Comparison of ENCODE assay signal across 2 cellular contexts in the genomic region with DNA sequence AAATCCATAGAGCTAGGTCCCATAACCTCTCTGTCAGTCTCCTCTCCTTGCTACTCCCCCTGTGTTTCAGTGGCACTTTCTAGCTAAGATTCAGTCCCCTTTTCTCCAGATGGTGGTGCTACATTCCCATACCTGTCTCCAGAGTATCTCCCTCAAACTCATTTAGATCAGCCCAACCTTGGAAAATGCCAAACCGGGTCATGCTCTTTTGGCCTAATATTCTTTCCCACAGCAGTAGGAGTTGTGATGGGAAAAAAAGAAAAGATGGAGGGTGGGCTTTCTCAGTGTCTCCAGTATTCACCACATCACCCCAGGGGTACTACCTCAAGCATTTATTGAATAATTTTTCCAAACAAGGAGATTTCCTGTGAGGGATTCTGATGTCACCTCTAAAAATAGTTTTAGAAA.
TF ChIP-seq lines count a peak whose summit lies in the region.

No MANE protein-coding gene starts in this region.

TF ChIP-seq in SK-N-SH treated with all-trans-retinoic acid at 6 μM for 48 hours, 23 proteins besides CTCF, POLR2A, EP300 and RAD21:
- TF ChIP-seq, protein P1, sequence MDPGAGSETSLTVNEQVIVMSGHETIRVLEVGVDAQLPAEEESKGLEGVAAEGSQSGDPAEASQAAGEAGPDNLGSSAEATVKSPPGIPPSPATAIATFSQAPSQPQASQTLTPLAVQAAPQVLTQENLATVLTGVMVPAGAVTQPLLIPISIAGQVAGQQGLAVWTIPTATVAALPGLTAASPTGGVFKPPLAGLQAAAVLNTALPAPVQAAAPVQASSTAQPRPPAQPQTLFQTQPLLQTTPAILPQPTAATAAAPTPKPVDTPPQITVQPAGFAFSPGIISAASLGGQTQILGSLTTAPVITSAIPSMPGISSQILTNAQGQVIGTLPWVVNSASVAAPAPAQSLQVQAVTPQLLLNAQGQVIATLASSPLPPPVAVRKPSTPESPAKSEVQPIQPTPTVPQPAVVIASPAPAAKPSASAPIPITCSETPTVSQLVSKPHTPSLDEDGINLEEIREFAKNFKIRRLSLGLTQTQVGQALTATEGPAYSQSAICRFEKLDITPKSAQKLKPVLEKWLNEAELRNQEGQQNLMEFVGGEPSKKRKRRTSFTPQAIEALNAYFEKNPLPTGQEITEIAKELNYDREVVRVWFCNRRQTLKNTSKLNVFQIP (CRISPR knock-in tag; IDR thresholded peaks at IDR 0.05; ENCODE audit: borderline replicate concordance, low read depth) = no peak
- TF ChIP-seq, protein P2, sequence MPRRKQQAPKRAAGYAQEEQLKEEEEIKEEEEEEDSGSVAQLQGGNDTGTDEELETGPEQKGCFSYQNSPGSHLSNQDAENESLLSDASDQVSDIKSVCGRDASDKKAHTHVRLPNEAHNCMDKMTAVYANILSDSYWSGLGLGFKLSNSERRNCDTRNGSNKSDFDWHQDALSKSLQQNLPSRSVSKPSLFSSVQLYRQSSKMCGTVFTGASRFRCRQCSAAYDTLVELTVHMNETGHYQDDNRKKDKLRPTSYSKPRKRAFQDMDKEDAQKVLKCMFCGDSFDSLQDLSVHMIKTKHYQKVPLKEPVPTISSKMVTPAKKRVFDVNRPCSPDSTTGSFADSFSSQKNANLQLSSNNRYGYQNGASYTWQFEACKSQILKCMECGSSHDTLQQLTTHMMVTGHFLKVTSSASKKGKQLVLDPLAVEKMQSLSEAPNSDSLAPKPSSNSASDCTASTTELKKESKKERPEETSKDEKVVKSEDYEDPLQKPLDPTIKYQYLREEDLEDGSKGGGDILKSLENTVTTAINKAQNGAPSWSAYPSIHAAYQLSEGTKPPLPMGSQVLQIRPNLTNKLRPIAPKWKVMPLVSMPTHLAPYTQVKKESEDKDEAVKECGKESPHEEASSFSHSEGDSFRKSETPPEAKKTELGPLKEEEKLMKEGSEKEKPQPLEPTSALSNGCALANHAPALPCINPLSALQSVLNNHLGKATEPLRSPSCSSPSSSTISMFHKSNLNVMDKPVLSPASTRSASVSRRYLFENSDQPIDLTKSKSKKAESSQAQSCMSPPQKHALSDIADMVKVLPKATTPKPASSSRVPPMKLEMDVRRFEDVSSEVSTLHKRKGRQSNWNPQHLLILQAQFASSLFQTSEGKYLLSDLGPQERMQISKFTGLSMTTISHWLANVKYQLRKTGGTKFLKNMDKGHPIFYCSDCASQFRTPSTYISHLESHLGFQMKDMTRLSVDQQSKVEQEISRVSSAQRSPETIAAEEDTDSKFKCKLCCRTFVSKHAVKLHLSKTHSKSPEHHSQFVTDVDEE (CRISPR knock-in tag; IDR thresholded peaks at IDR 0.05) = no peak
- no peak for TF ChIP-seq ISL1 (CRISPR knock-in tag; IDR thresholded peaks at IDR 0.05)
- no peak for TF ChIP-seq ZFP30 (CRISPR knock-in tag; IDR thresholded peaks at IDR 0.05)
- no peak for TF ChIP-seq PPARA (CRISPR knock-in tag; IDR thresholded peaks at IDR 0.05; ENCODE audit: borderline replicate concordance)
- TF ChIP-seq, protein P3, sequence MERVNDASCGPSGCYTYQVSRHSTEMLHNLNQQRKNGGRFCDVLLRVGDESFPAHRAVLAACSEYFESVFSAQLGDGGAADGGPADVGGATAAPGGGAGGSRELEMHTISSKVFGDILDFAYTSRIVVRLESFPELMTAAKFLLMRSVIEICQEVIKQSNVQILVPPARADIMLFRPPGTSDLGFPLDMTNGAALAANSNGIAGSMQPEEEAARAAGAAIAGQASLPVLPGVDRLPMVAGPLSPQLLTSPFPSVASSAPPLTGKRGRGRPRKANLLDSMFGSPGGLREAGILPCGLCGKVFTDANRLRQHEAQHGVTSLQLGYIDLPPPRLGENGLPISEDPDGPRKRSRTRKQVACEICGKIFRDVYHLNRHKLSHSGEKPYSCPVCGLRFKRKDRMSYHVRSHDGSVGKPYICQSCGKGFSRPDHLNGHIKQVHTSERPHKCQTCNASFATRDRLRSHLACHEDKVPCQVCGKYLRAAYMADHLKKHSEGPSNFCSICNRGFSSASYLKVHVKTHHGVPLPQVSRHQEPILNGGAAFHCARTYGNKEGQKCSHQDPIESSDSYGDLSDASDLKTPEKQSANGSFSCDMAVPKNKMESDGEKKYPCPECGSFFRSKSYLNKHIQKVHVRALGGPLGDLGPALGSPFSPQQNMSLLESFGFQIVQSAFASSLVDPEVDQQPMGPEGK (CRISPR knock-in tag; IDR thresholded peaks at IDR 0.05; ENCODE audit: borderline replicate concordance) = no peak
- no peak for TF ChIP-seq CSDC2 (CRISPR knock-in tag; IDR thresholded peaks at IDR 0.05)
- TF ChIP-seq, protein P4, sequence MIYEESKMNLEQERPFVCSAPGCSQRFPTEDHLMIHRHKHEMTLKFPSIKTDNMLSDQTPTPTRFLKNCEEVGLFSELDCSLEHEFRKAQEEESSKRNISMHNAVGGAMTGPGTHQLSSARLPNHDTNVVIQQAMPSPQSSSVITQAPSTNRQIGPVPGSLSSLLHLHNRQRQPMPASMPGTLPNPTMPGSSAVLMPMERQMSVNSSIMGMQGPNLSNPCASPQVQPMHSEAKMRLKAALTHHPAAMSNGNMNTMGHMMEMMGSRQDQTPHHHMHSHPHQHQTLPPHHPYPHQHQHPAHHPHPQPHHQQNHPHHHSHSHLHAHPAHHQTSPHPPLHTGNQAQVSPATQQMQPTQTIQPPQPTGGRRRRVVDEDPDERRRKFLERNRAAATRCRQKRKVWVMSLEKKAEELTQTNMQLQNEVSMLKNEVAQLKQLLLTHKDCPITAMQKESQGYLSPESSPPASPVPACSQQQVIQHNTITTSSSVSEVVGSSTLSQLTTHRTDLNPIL (CRISPR knock-in tag; IDR thresholded peaks at IDR 0.05; ENCODE audit: low read depth) = no peak
TF ChIP-seq in SK-N-SH treated with all-trans-retinoic acid at 6 μM for 48 hours: peak in this region for 0.

TF ChIP-seq in endothelial cell of umbilical vein, 7 proteins besides CTCF, POLR2A, EP300 and RAD21:
- TF ChIP-seq FOS (IDR thresholded peaks at IDR 0.05; ENCODE audit: borderline replicate concordance, insufficient read depth, low read length) (no peak), JUN (IDR thresholded peaks at IDR 0.05; ENCODE audit: borderline replicate concordance, insufficient read depth, insufficient read length, low read depth) (no peak), MYC (IDR thresholded peaks at IDR 0.05; ENCODE audit: low read depth, low read length) (no peak), GATA2 (IDR thresholded peaks at IDR 0.05; ENCODE audit: insufficient read depth, insufficient read length, low read depth, low read length) (no peak)
TF ChIP-seq in endothelial cell of umbilical vein: peak in this region for 0.
